ENCODE assay signal across 17 cellular contexts in the genomic region with DNA sequence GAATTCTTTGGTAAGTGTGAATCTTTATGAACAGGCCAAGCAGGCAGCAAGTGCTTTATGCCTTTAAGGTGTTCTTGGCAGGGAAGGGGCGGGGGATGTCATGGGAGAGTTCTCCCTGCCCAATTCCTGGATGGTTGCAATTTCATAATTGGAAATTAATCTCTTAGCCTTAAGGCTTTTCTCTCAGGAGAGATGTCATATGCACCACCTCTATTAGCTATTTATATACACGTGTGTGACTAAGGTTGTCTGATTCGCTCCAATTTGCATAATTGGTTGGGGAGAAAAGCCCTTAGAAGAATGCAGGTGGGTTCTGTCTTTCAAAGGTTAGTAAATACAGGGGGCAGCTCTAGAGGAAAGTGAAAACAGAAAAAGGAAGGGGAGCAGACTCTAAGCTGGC. TPM values are rescaled to one million over a fixed set of nuclear protein-coding genes. Genes with fewer than 3 reads are reported as not detected.
DNase-seq lines count a peak whose midpoint lies in the region; ATAC-seq, FAIRE-seq and TF ChIP-seq lines count a peak whose summit lies in the region.
"Had no signal": no experiment of that assay in that cellular context is flagged by ENCODE, and none has a peak within 500 bp of the region (broad histone marks: within the 10 kb centered on the region; RNA-seq: fewer than 3 reads in every experiment).

No MANE protein-coding gene starts in this region.

- H3K9ac ChIP-seq in kidney (ENCODE audit: low read length in 2 of 2), result no peak overlapping the region
- H3K9ac ChIP-seq: BLaER1 treated with 17β-estradiol and CSF1 and Interleukin-3, amounts not matched to agents 10 nM and 100 nM had no signal

- H3K27ac ChIP-seq in kidney (ENCODE audit: low read depth in 2 of 2, low read length in 2 of 2), result no peak overlapping the region
- no peak overlapping the region for H3K27ac ChIP-seq in esophagus muscularis mucosa (replicated peaks in 1 of 4)
- no peak overlapping the region for H3K27ac ChIP-seq in tibial nerve
- H3K27ac ChIP-seq: BLaER1 treated with 17β-estradiol and CSF1 and Interleukin-3, amounts not matched to agents 10 nM and 100 nM; brain microvascular endothelial cell had no signal

- H3K9me3 Mint-ChIP-seq in immature natural killer cell, result no peaks in the 10 kb centered on the region
- H3K9me3 Mint-ChIP-seq: activated naive CD4-positive, alpha-beta T cell treated with anti-CD3 and anti-CD28 coated beads for 36 hours had no signal

- H3K4me3 ChIP-seq in kidney (ENCODE audit: low read length in 2 of 2) (no peak overlapping the region), esophagus muscularis mucosa (no peak overlapping the region), tibial nerve (no peak overlapping the region)
- H3K4me3 ChIP-seq: BLaER1 treated with 17β-estradiol and CSF1 and Interleukin-3, amounts not matched to agents 10 nM and 100 nM; lung had no signal

- peak overlapping the region; percentile 75 to 85 (median 80) for H3K4me3 Mint-ChIP-seq in immature natural killer cell
- H3K4me3 Mint-ChIP-seq in T-helper 17 cell, result no peak overlapping the region
- H3K4me3 Mint-ChIP-seq: activated naive CD4-positive, alpha-beta T cell treated with anti-CD3 and anti-CD28 coated beads for 36 hours had no signal

- intact Hi-C loops in kidney (cut with DNase I) (no loop called here), esophagus muscularis mucosa (cut with DNase I) (no loop called here)

- TF ChIP-seq POLR2A in esophagus muscularis mucosa (IDR thresholded peaks at IDR 0.05; ENCODE audit: low read depth), result no peak
- TF ChIP-seq POLR2A in tibial nerve (IDR thresholded peaks at IDR 0.05), result no peak

- H3K27me3 ChIP-seq in esophagus muscularis mucosa (peaks cover 0 to 2% (median 0%) of the 10 kb centered on the region in 4 donors), tibial nerve (peaks cover 0 to 2% of the 10 kb centered on the region in 2 donors)
- H3K27me3 ChIP-seq: BLaER1 treated with 17β-estradiol and CSF1 and Interleukin-3, amounts not matched to agents 10 nM and 100 nM had no signal

- peaks cover 70 to 72% of the 10 kb centered on the region in 2 donors for H3K4me1 Mint-ChIP-seq in immature natural killer cell
- peaks cover 3% of the 10 kb centered on the region for H3K4me1 Mint-ChIP-seq in T-helper 17 cell

- TF ChIP-seq EP300 in esophagus muscularis mucosa (IDR thresholded peaks at IDR 0.05) (no peak), tibial nerve (IDR thresholded peaks at IDR 0.05) (no peak)

- H3K9me3 ChIP-seq in kidney (ENCODE audit: control insufficient read depth in 1 of 2, low read length in 2 of 2), result no peaks in the 10 kb centered on the region
- H3K9me3 ChIP-seq in esophagus muscularis mucosa, result no peaks in the 10 kb centered on the region
- no peaks in the 10 kb centered on the region for H3K9me3 ChIP-seq in tibial nerve
- H3K9me3 ChIP-seq in T-helper 17 cell (ENCODE audit: control insufficient read depth, low read length, poor library complexity, severe bottlenecking), result no peaks in the 10 kb centered on the region
- H3K9me3 ChIP-seq: BLaER1 treated with 17β-estradiol and CSF1 and Interleukin-3, amounts not matched to agents 10 nM and 100 nM had no signal

- H3K36me3 ChIP-seq in kidney (ENCODE audit: control insufficient read depth in 1 of 2, insufficient read depth in 2 of 2, low read length in 2 of 2) (no peaks in the 10 kb centered on the region), esophagus muscularis mucosa (no peaks in the 10 kb centered on the region), tibial nerve (no peaks in the 10 kb centered on the region)
- H3K36me3 ChIP-seq: BLaER1 treated with 17β-estradiol and CSF1 and Interleukin-3, amounts not matched to agents 10 nM and 100 nM; brain microvascular endothelial cell had no signal

- H3K27me3 Mint-ChIP-seq in immature natural killer cell (ENCODE audit: low read depth in 3 of 3) (peaks cover 6 to 12% (median 8%) of the 10 kb centered on the region in 3 donors), T-helper 17 cell (peaks cover 20% of the 10 kb centered on the region)

- H3K36me3 Mint-ChIP-seq in immature natural killer cell, result peaks cover 0 to 4% (median 0%) of the 10 kb centered on the region in 3 donors
- H3K36me3 Mint-ChIP-seq in T-helper 17 cell (ENCODE audit: low read depth), result no peaks in the 10 kb centered on the region

- no peak for DNase-seq in immature natural killer cell
- no peak for DNase-seq in kidney
- no peak for DNase-seq in esophagus muscularis mucosa (ENCODE audit: extremely low spot score)
- DNase-seq in tibial nerve (ENCODE audit: low spot score in 2 of 2), result no peak
- no peak for DNase-seq in T-helper 17 cell
- DNase-seq: activated naive CD4-positive, alpha-beta T cell treated with anti-CD3 and anti-CD28 coated beads for 36 hours; brain microvascular endothelial cell; DND-41; effector CD8-positive, alpha-beta T cell; foreskin fibroblast; PC-3 had no signal

- TF ChIP-seq CTCF in kidney (IDR thresholded peaks at IDR 0.05; ENCODE audit: borderline replicate concordance, extremely low read depth, insufficient read depth) (no peak), esophagus muscularis mucosa (IDR thresholded peaks at IDR 0.05) (no peak), tibial nerve (IDR thresholded peaks at IDR 0.05) (no peak)

- H3K27ac Mint-ChIP-seq in immature natural killer cell, result peak overlapping the region; percentile 89 to 99 (median 98)
- H3K27ac Mint-ChIP-seq in T-helper 17 cell, result no peak overlapping the region
- H3K27ac Mint-ChIP-seq: activated naive CD4-positive, alpha-beta T cell treated with anti-CD3 and anti-CD28 coated beads for 36 hours had no signal

- ATAC-seq in GM18867 (IDR thresholded peaks at IDR 0.05; ENCODE audit: unreplicated experiment) (peak; percentile 58), GM21526 (IDR thresholded peaks at IDR 0.05; ENCODE audit: low FRiP score, unreplicated experiment) (peak; percentile 54), HG03066 (IDR thresholded peaks at IDR 0.05; ENCODE audit: low read depth, unreplicated experiment) (peak; percentile 49), T-helper 17 cell (no peak)
- ATAC-seq: PC-3, SK-N-SH treated with all-trans-retinoic acid at 6 μM for 48 hours had no signal

- FAIRE-seq in kidney (lab: Jason Lieb, UNC), result no peak

- WGBS in esophagus muscularis mucosa, result 71% methylated on average over 3 of the region's 3 CpGs
- 84% methylated on average over 3 of the region's 3 CpGs for WGBS in tibial nerve, 2 donors

- H3K4me1 ChIP-seq in kidney (ENCODE audit: control insufficient read depth in 1 of 2, insufficient read depth in 1 of 2, low read depth in 1 of 2, low read length in 2 of 2) (no peaks in the 10 kb centered on the region), esophagus muscularis mucosa (peaks cover 0 to 4% (median 4%) of the 10 kb centered on the region in 4 donors), tibial nerve (peaks cover 0 to 6% (median 0%) of the 10 kb centered on the region in 4 donors)
- H3K4me1 ChIP-seq: BLaER1 treated with 17β-estradiol and CSF1 and Interleukin-3, amounts not matched to agents 10 nM and 100 nM had no signal

RNA-seq across cellular contexts. Expression of gene ENPP5, which starts 5.2 kb away (rescaled TPM):
- 10 to 100 TPM; 14.4 to 48.6 (median 36.1) TPM for polyA plus RNA-seq in immature natural killer cell
- total RNA-seq in kidney, result 21.5 TPM
- 22.9 TPM for polyA plus RNA-seq in kidney (ENCODE audit: insufficient read depth, low read depth, low replicate concordance)
- 1 to 10 TPM in 2 of 4 donors, under 1 TPM in 2; 0.46 to 3.8 (median 0.87) TPM for total RNA-seq in esophagus muscularis mucosa
- total RNA-seq in tibial nerve, result 1 to 10 TPM in 2 of 4 donors, under 1 TPM in 2; 0.30 to 2.3 (median 1.2) TPM
- total RNA-seq in T-helper 17 cell, result under 1 TPM; 0.16 to 0.52 TPM

RNA-seq across cellular contexts. Expression of gene ENPP4, which starts 46.2 kb away (rescaled TPM):
- polyA plus RNA-seq in immature natural killer cell (10 to 100 TPM; 18.2 to 27.0 (median 26.0) TPM), kidney (ENCODE audit: insufficient read depth, low read depth, low replicate concordance) (11.5 TPM)
- total RNA-seq in kidney (28.8 TPM), esophagus muscularis mucosa (10 to 100 TPM; 19.0 to 38.6 (median 24.6) TPM), tibial nerve (10 to 100 TPM; 13.8 to 22.0 (median 18.9) TPM), T-helper 17 cell (1 to 10 TPM; 2.9 to 4.6 TPM)
